Comparison of ENCODE assay signal across 1 cellular context in genomic region chr7:107579881-107580715, GRCh38.
TF ChIP-seq lines count a peak whose summit lies in the region.

Gene BCAP29 (plus strand): TSS chr7:107580246. CDS start chr7:107580773, 527 bp downstream.

TF ChIP-seq in K562, 482 proteins besides CTCF, POLR2A, EP300 and RAD21 (continued from another document and continues in another):
- TF ChIP-seq, protein P1, sequence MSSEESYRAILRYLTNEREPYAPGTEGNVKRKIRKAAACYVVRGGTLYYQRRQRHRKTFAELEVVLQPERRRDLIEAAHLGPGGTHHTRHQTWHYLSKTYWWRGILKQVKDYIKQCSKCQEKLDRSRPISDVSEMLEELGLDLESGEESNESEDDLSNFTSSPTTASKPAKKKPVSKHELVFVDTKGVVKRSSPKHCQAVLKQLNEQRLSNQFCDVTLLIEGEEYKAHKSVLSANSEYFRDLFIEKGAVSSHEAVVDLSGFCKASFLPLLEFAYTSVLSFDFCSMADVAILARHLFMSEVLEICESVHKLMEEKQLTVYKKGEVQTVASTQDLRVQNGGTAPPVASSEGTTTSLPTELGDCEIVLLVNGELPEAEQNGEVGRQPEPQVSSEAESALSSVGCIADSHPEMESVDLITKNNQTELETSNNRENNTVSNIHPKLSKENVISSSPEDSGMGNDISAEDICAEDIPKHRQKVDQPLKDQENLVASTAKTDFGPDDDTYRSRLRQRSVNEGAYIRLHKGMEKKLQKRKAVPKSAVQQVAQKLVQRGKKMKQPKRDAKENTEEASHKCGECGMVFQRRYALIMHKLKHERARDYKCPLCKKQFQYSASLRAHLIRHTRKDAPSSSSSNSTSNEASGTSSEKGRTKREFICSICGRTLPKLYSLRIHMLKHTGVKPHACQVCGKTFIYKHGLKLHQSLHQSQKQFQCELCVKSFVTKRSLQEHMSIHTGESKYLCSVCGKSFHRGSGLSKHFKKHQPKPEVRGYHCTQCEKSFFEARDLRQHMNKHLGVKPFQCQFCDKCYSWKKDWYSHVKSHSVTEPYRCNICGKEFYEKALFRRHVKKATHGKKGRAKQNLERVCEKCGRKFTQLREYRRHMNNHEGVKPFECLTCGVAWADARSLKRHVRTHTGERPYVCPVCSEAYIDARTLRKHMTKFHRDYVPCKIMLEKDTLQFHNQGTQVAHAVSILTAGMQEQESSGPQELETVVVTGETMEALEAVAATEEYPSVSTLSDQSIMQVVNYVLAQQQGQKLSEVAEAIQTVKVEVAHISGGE (CRISPR knock-in tag; IDR thresholded peaks at IDR 0.05), result peak in 2 of 3 experiments; percentile 5 to 84; a peak in 2 of 6 replicates
- TF ChIP-seq MNT (conservative IDR thresholded peaks at IDR 0.05) (peak; percentile 73 to 90; a peak in 3 of 4 replicates), SMAD1 (IDR thresholded peaks at IDR 0.05; ENCODE audit: low read depth, low read length, partially characterized antibody) (peak; percentile 90), NR3C1 (CRISPR knock-in tag; IDR thresholded peaks at IDR 0.05) (0 out of 2 replicates have a peak, but pooled peaks have one; percentile 55), GMEB1 (CRISPR knock-in tag; IDR thresholded peaks at IDR 0.05) (peak; percentile 97), RFX5 (IDR thresholded peaks at IDR 0.05; ENCODE audit: low read depth, low read length) (no peak), ID3 (CRISPR knock-in tag; IDR thresholded peaks at IDR 0.05) (no peak), ID3 (tag; IDR thresholded peaks at IDR 0.05) (peak; percentile 91), FOS (IDR thresholded peaks at IDR 0.05; ENCODE audit: extremely low read depth, insufficient read length) (no peak), MCM2 (IDR thresholded peaks at IDR 0.05; ENCODE audit: low read depth) (no peak), RB1 (IDR thresholded peaks at IDR 0.05; ENCODE audit: low read depth) (peak; percentile 98), HCFC1 (IDR thresholded peaks at IDR 0.05; ENCODE audit: low read depth, low read length) (peak; percentile 68), RBM34 (IDR thresholded peaks at IDR 0.05; ENCODE audit: borderline replicate concordance, insufficient read depth, low read length) (no peak), DNMT1 (IDR thresholded peaks at IDR 0.05) (0 out of 2 replicates have a peak, but pooled peaks have one; percentile 23), TCF7 (IDR thresholded peaks at IDR 0.05; ENCODE audit: borderline replicate concordance) (no peak), CBX8 (IDR thresholded peaks at IDR 0.05; ENCODE audit: borderline replicate concordance, extremely low read depth, low read depth, low read length, poor library complexity, severe bottlenecking) (no peak), BCL6 (CRISPR knock-in tag; IDR thresholded peaks at IDR 0.05) (peak; percentile 40; the same call in 1 of the 2 replicates), SLC30A9 (CRISPR knock-in tag; IDR thresholded peaks at IDR 0.05) (peak; percentile 13; the same call in 1 of the 2 replicates), ZNF639 (CRISPR knock-in tag; conservative IDR thresholded peaks at IDR 0.05 in 1 of 2, IDR thresholded peaks at IDR 0.05 in 1 of 2) (peak in 1 of 2 experiments; percentile 84; a peak in 2 of 4 replicates), CXXC5 (CRISPR knock-in tag; IDR thresholded peaks at IDR 0.05) (peak; percentile 100), ZNF197 (CRISPR knock-in tag; IDR thresholded peaks at IDR 0.05; ENCODE audit: low read depth) (peak; percentile 72; the same call in 1 of the 2 replicates), SMARCA5 (IDR thresholded peaks at IDR 0.05) (peak; percentile 48; the same call in 1 of the 2 replicates), TARDBP (IDR thresholded peaks at IDR 0.05) (peak; percentile 83; the same call in 1 of the 2 replicates), ASH1L (IDR thresholded peaks at IDR 0.05; ENCODE audit: borderline replicate concordance, low read depth, partially characterized antibody) (no peak), TCF7L2 (IDR thresholded peaks at IDR 0.05; ENCODE audit: low read depth, low read length) (no peak), ATF1 (CRISPR knock-in tag; IDR thresholded peaks at IDR 0.05) (peak; percentile 71; the same call in 1 of the 2 replicates), ATF1 (tag; IDR thresholded peaks at IDR 0.05) (peak; percentile 98), MTA2 (IDR thresholded peaks at IDR 0.05; ENCODE audit: low read depth) (0 out of 2 replicates have a peak, but pooled peaks have one; percentile 21), ATF6 (CRISPR knock-in tag; IDR thresholded peaks at IDR 0.05) (peak; percentile 76), SMAD3 (CRISPR knock-in tag; conservative IDR thresholded peaks at IDR 0.05) (peak; percentile 58; the same call in 1 of the 2 replicates), GABPA (tag; conservative IDR thresholded peaks at IDR 0.05; ENCODE audit: low read depth) (peak; percentile 69), NR2C1 (IDR thresholded peaks at IDR 0.05) (peak; percentile 43), NR2C1 (tag; IDR thresholded peaks at IDR 0.05) (peak; percentile 78), FUS (optimal IDR thresholded peaks at IDR 0.05; ENCODE audit: low read depth, low read length) (peak; percentile 70), CHD2 (IDR thresholded peaks at IDR 0.05; ENCODE audit: low read depth, low read length) (peak; percentile 70)
- TF ChIP-seq, protein P2, sequence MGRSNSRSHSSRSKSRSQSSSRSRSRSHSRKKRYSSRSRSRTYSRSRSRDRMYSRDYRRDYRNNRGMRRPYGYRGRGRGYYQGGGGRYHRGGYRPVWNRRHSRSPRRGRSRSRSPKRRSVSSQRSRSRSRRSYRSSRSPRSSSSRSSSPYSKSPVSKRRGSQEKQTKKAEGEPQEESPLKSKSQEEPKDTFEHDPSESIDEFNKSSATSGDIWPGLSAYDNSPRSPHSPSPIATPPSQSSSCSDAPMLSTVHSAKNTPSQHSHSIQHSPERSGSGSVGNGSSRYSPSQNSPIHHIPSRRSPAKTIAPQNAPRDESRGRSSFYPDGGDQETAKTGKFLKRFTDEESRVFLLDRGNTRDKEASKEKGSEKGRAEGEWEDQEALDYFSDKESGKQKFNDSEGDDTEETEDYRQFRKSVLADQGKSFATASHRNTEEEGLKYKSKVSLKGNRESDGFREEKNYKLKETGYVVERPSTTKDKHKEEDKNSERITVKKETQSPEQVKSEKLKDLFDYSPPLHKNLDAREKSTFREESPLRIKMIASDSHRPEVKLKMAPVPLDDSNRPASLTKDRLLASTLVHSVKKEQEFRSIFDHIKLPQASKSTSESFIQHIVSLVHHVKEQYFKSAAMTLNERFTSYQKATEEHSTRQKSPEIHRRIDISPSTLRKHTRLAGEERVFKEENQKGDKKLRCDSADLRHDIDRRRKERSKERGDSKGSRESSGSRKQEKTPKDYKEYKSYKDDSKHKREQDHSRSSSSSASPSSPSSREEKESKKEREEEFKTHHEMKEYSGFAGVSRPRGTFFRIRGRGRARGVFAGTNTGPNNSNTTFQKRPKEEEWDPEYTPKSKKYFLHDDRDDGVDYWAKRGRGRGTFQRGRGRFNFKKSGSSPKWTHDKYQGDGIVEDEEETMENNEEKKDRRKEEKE (IDR thresholded peaks at IDR 0.05; ENCODE audit: borderline replicate concordance in 1 of 2, control insufficient read depth in 1 of 2, low read depth in 2 of 2, low read length in 1 of 2), result peak in 1 of 2 experiments; percentile 63; a peak in 1 of 4 replicates
- TF ChIP-seq, protein P3, sequence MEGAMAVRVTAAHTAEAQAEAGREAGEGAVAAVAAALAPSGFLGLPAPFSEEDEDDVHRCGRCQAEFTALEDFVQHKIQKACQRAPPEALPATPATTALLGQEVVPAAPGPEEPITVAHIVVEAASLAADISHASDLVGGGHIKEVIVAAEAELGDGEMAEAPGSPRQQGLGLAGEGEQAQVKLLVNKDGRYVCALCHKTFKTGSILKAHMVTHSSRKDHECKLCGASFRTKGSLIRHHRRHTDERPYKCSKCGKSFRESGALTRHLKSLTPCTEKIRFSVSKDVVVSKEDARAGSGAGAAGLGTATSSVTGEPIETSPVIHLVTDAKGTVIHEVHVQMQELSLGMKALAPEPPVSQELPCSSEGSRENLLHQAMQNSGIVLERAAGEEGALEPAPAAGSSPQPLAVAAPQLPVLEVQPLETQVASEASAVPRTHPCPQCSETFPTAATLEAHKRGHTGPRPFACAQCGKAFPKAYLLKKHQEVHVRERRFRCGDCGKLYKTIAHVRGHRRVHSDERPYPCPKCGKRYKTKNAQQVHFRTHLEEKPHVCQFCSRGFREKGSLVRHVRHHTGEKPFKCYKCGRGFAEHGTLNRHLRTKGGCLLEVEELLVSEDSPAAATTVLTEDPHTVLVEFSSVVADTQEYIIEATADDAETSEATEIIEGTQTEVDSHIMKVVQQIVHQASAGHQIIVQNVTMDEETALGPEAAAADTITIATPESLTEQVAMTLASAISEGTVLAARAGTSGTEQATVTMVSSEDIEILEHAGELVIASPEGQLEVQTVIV (CRISPR knock-in tag; IDR thresholded peaks at IDR 0.05; ENCODE audit: borderline replicate concordance), result peak; percentile 54; the same call in 1 of the 2 replicates
